Comparison of ENCODE assay signal across 1 cellular context in genomic region chr19:47142779-47143178, GRCh38.
TF ChIP-seq lines count a peak whose summit lies in the region.

No MANE protein-coding gene starts in this region.

TF ChIP-seq in IMR-90, 13 proteins besides CTCF, POLR2A, EP300 and RAD21:
- TF ChIP-seq FOS (IDR thresholded peaks at IDR 0.05; ENCODE audit: low read depth, low read length) (no peak), MXI1 (IDR thresholded peaks at IDR 0.05; ENCODE audit: borderline replicate concordance, low read depth, low read length) (no peak), ELK1 (IDR thresholded peaks at IDR 0.05; ENCODE audit: borderline replicate concordance, low read depth, low read length) (no peak), USF2 (IDR thresholded peaks at IDR 0.05; ENCODE audit: low read depth, low read length) (no peak), BHLHE40 (IDR thresholded peaks at IDR 0.05; ENCODE audit: low read depth, low read length) (no peak), RCOR1 (IDR thresholded peaks at IDR 0.05; ENCODE audit: insufficient replicate concordance, low read length) (no peak), SMC3 (IDR thresholded peaks at IDR 0.05; ENCODE audit: low read depth, low read length) (no peak), CHD1 (IDR thresholded peaks at IDR 0.05; ENCODE audit: low read depth, low read length) (no peak), RFX5 (IDR thresholded peaks at IDR 0.05; ENCODE audit: low read depth, low read length) (no peak), CEBPB (IDR thresholded peaks at IDR 0.05; ENCODE audit: low read depth, low read length) (no peak), MAZ (IDR thresholded peaks at IDR 0.05; ENCODE audit: borderline replicate concordance, low read depth, low read length) (no peak), MAFK (IDR thresholded peaks at IDR 0.05; ENCODE audit: low read depth, low read length) (no peak), NFE2L2 (IDR thresholded peaks at IDR 0.05; ENCODE audit: low read depth, low read length) (no peak)
